Comparison of ENCODE assay signal across 20 cellular contexts in the genomic region with DNA sequence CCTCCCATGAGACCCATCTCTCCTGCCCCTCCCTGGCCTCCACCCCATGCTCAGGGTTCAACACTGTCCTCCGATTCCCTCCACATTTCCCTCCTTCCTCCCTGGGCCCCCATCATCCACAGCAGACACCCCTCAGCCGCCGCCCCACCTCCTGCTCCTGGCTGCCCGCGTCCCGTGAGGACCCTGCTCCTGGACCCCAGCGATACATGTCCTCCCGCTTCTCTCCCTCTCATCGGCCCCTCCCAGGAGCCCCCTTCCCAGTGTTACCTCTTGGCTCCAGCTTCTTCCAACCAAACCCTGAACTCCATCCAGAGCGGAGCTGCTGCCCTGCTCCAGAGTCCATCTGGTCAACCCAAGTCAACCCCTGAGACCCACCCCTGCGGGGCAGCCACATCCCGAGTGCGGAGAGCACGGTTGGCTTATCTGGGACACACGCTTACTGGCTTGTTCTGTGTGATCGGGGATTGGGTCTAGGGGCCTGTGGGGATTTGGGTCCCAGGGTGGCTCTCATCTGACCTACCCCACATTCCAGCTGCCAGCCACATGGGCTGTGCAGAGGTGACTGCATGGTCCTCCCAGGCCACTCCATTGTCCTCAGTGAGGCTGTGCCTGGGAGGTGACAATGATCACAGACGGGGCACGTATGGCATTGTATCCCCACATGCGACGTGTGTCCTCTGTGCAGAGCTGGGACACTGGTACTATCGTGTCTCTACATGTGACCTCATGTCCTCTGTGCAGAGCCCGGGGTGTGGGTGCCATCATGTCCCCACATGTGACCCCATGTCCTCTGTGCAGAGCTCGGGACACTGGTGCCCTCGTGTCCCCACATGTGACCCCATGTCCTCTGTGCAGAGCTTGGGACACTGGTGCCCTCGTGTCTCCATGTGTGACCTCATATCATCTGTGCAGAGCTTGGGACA.
"Had no signal": no experiment of that assay in that cellular context is flagged by ENCODE, and none has a peak within 500 bp of the region (broad histone marks: within the 10 kb centered on the region; RNA-seq: fewer than 3 reads in every experiment).

No MANE protein-coding gene starts in this region.

- H3K4me3 Mint-ChIP-seq: activated naive CD4-positive, alpha-beta T cell treated with anti-CD3 and anti-CD28 coated beads, Interleukin-2, amount 50 U/mL, for 24 hours; activated T-cell treated with anti-CD3 and anti-CD28 coated beads, Interleukin-2, amount 50 U/mL, for 4 hours; central memory CD8-positive, alpha-beta T cell; naive B cell had no signal

- H3K9me3 ChIP-seq: body of pancreas, heart left ventricle, stomach, thoracic aorta had no signal

- H3K27me3 Mint-ChIP-seq: activated naive CD4-positive, alpha-beta T cell treated with anti-CD3 and anti-CD28 coated beads, Interleukin-2, amount 50 U/mL, for 24 hours; central memory CD8-positive, alpha-beta T cell; naive B cell had no signal

- H3K9ac ChIP-seq: parathyroid adenoma had no signal

- H3K4me1 ChIP-seq: body of pancreas, heart left ventricle, parathyroid adenoma, stomach had no signal

- H3K4me3 ChIP-seq: body of pancreas, heart left ventricle, SK-N-MC, stomach, thoracic aorta had no signal

- H3K27ac ChIP-seq: body of pancreas, epithelial cell of prostate, heart left ventricle, parathyroid adenoma, SK-N-MC, stomach, thoracic aorta had no signal

- H3K9me3 Mint-ChIP-seq: activated naive CD4-positive, alpha-beta T cell treated with anti-CD3 and anti-CD28 coated beads, Interleukin-2, amount 50 U/mL, for 24 hours; activated T-cell treated with anti-CD3 and anti-CD28 coated beads, Interleukin-2, amount 50 U/mL, for 4 hours had no signal

- H3K36me3 Mint-ChIP-seq: activated naive CD4-positive, alpha-beta T cell treated with anti-CD3 and anti-CD28 coated beads, Interleukin-2, amount 50 U/mL, for 24 hours; naive B cell had no signal

- H3K27ac Mint-ChIP-seq: activated naive CD4-positive, alpha-beta T cell treated with anti-CD3 and anti-CD28 coated beads, Interleukin-2, amount 50 U/mL, for 24 hours; naive B cell had no signal

- H3K4me1 Mint-ChIP-seq: activated naive CD4-positive, alpha-beta T cell treated with anti-CD3 and anti-CD28 coated beads, Interleukin-2, amount 50 U/mL, for 24 hours; central memory CD8-positive, alpha-beta T cell had no signal

- H3K36me3 ChIP-seq: heart left ventricle, stomach, thoracic aorta had no signal

- FAIRE-seq: frontal cortex, small intestine had no signal

- DNase-seq: activated CD4-positive, alpha-beta T cell treated with anti-CD3 and anti-CD28 coated beads for 1 hour; activated CD4-positive, alpha-beta T cell treated with anti-CD3 and anti-CD28 coated beads, Interleukin-2, amount 50 U/mL, for 4 hours; activated effector memory CD4-positive, alpha-beta T cell treated with anti-CD3 and anti-CD28 coated beads, Interleukin-2, amount 50 U/mL, for 16 hours; activated T-cell treated with anti-CD3 and anti-CD28 coated beads, Interleukin-2, amount 50 U/mL, for 4 hours; effector CD8-positive, alpha-beta T cell; left cardiac atrium; mammary epithelial cell; naive B cell; Right ventricle myocardium superior; small intestine; stomach had no signal

- ATAC-seq: activated T-cell treated with anti-CD3 and anti-CD28 coated beads, Interleukin-2, amount 50 U/mL, for 4 hours; body of pancreas; heart left ventricle; left cardiac atrium had no signal
